ENCODE assay signal across 9 cellular contexts in the genomic region with DNA sequence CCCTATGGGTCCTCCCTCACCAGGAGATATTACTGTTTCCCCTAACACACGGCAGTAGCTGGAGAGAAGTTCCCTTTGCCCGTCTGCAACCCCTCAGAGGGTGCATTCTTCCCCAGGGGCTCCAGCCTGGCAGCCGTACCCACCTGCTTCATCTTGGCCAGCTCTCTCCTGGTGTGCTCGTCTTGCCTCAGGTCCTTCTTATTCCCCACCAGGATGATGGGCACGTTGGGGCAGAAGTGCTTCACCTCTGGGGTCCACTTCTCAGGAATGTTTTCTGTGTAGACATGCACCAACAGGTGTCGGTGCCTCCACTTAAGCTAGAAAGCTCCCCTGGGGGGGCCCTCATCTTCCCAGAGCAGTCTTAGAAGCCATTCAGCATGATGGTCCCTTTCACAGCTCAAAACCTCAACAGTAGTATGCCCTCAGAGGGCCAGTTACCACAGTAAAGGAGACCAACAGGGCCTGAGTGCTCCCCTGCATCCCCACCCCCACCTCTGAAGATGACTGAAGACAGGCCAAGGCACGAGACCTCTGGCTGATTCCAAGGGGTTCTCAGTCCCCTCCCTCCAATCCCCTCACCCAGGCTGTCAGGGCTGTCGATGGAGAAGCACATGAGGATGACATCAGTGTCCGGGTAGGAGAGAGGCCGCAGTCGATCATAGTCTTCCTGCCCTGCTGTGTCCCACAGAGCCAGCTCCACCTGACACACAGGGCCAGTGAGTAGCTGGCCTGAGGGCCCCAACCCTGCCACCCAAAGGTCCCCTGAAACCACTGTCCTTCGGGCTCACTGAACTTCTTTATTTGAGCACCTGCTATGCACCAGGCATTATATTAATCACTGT. TPM values are rescaled to one million over a fixed set of nuclear protein-coding genes. Genes with fewer than 3 reads are reported as not detected.
DNase-seq lines count a peak whose midpoint lies in the region; ATAC-seq and TF ChIP-seq lines count a peak whose summit lies in the region.
"Had no signal": no experiment of that assay in that cellular context is flagged by ENCODE, and none has a peak within 500 bp of the region (broad histone marks: within the 10 kb centered on the region; RNA-seq: fewer than 3 reads in every experiment).

No MANE protein-coding gene starts in this region.

- TF ChIP-seq POLR2A in adrenal gland (IDR thresholded peaks at IDR 0.05), result no peak

- CTCF ChIA-PET in activated CD8-positive, alpha-beta memory T cell treated with anti-CD3 and anti-CD28 coated beads, Interleukin-2, amount 10 ng/mL, durations not matched to agents 7 days and 5 days (lab: Charles Lee), result interaction anchor here (4.1 kb wide), 1 partner anchor 13 kb away, joined by 36 read pairs; a partner anchor contains a TSS

- H3K9ac ChIP-seq in mucosa of rectum (ENCODE audit: low read depth in 1 of 2, low read length in 2 of 2), result peak overlapping the region in 1 of 2 donors; percentile 36

- H3K4me1 ChIP-seq in adrenal gland (replicated peaks in 1 of 2) (peaks cover 48 to 76% of the 10 kb centered on the region in 2 donors), mucosa of rectum (ENCODE audit: control insufficient read depth in 2 of 2, insufficient read depth in 2 of 2, low read length in 2 of 2) (peaks cover 72 to 78% of the 10 kb centered on the region in 2 donors), thoracic aorta (ENCODE audit: control insufficient read depth in 1 of 2, low read depth in 2 of 2) (peaks cover 20 to 71% of the 10 kb centered on the region in 2 donors)

- H3K4me1 Mint-ChIP-seq in activated CD8-positive, alpha-beta memory T cell treated with anti-CD3 and anti-CD28 coated beads, Interleukin-2, amount 10 ng/mL, durations not matched to agents 7 days and 5 days, result peaks cover 60% of the 10 kb centered on the region
- peaks cover 68 to 91% of the 10 kb centered on the region in 2 donors for H3K4me1 Mint-ChIP-seq in stimulated activated naive B cell treated with anti-CD40 and anti-IgM and Interleukin-4, amounts not matched to agents 10 μg/mL and 1 μg/mL and 100 μg/mL, for 72 hours

- TF ChIP-seq CTCF in adrenal gland (IDR thresholded peaks at IDR 0.05) (no peak), thoracic aorta (IDR thresholded peaks at IDR 0.05) (no peak)

- H3K27ac ChIP-seq in adrenal gland, result peak overlapping the region in 3 of 5 donors; percentile 16 to 95 (median 88)
- H3K27ac ChIP-seq in mucosa of rectum (ENCODE audit: low read depth in 2 of 2, low read length in 2 of 2), result peak overlapping the region; percentile 5 to 82
- peak overlapping the region; percentile 72 to 87 for H3K27ac ChIP-seq in thoracic aorta
- H3K27ac ChIP-seq: neutrophil had no signal

- peaks cover 1% of the 10 kb centered on the region for H3K27me3 Mint-ChIP-seq in activated CD8-positive, alpha-beta memory T cell treated with anti-CD3 and anti-CD28 coated beads, Interleukin-2, amount 10 ng/mL, durations not matched to agents 7 days and 5 days
- H3K27me3 Mint-ChIP-seq in stimulated activated naive B cell treated with anti-CD40 and anti-IgM and Interleukin-4, amounts not matched to agents 10 μg/mL and 1 μg/mL and 100 μg/mL, for 72 hours, result no peaks in the 10 kb centered on the region

- no peak overlapping the region for H3K4me3 Mint-ChIP-seq in activated CD8-positive, alpha-beta memory T cell treated with anti-CD3 and anti-CD28 coated beads, Interleukin-2, amount 10 ng/mL, durations not matched to agents 7 days and 5 days
- no peak overlapping the region for H3K4me3 Mint-ChIP-seq in stimulated activated naive B cell treated with anti-CD40 and anti-IgM and Interleukin-4, amounts not matched to agents 10 μg/mL and 1 μg/mL and 100 μg/mL, for 72 hours

- peaks cover 23% of the 10 kb centered on the region for H3K36me3 Mint-ChIP-seq in activated CD8-positive, alpha-beta memory T cell treated with anti-CD3 and anti-CD28 coated beads, Interleukin-2, amount 10 ng/mL, durations not matched to agents 7 days and 5 days
- peaks cover 11 to 23% of the 10 kb centered on the region in 2 donors for H3K36me3 Mint-ChIP-seq in stimulated activated naive B cell treated with anti-CD40 and anti-IgM and Interleukin-4, amounts not matched to agents 10 μg/mL and 1 μg/mL and 100 μg/mL, for 72 hours

- H3K9me3 ChIP-seq in adrenal gland (replicated peaks in 1 of 3), result no peaks in the 10 kb centered on the region
- no peaks in the 10 kb centered on the region for H3K9me3 ChIP-seq in mucosa of rectum (ENCODE audit: control insufficient read depth in 2 of 2, low read length in 2 of 2)
- no peaks in the 10 kb centered on the region for H3K9me3 ChIP-seq in thoracic aorta
- H3K9me3 ChIP-seq: neutrophil had no signal

- H3K36me3 ChIP-seq in adrenal gland (replicated peaks in 1 of 2) (peaks cover 0 to 47% of the 10 kb centered on the region in 2 donors), mucosa of rectum (ENCODE audit: control insufficient read depth in 2 of 2, insufficient read depth in 2 of 2, low read length in 2 of 2) (peaks cover 28 to 41% of the 10 kb centered on the region in 2 donors), thoracic aorta (peaks cover 26% of the 10 kb centered on the region)
- H3K36me3 ChIP-seq: neutrophil had no signal

- H3K27me3 ChIP-seq in adrenal gland (no peaks in the 10 kb centered on the region), mucosa of rectum (ENCODE audit: control insufficient read depth in 2 of 2, insufficient read depth in 2 of 2, low read length in 2 of 2) (no peaks in the 10 kb centered on the region), thoracic aorta (replicated peaks; ENCODE audit: insufficient read depth) (no peaks in the 10 kb centered on the region)

- intact Hi-C loops in adrenal gland (cut with DNase I), result no loop called here

- H3K4me3 ChIP-seq in adrenal gland (no peak overlapping the region), mucosa of rectum (ENCODE audit: low read length in 2 of 2) (no peak overlapping the region), thoracic aorta (no peak overlapping the region)

- no peak for ATAC-seq in activated CD8-positive, alpha-beta memory T cell treated with anti-CD3 and anti-CD28 coated beads, Interleukin-2, amount 10 ng/mL, durations not matched to agents 7 days and 5 days
- ATAC-seq in thoracic aorta (ENCODE audit: insufficient number of reproducible peaks, low FRiP score, low read depth), result no peak
- no peak for ATAC-seq in stimulated activated naive B cell treated with anti-CD40 and anti-IgM and Interleukin-4, amounts not matched to agents 10 μg/mL and 1 μg/mL and 100 μg/mL, for 72 hours (replicated peaks)

- H3K27ac Mint-ChIP-seq in activated CD8-positive, alpha-beta memory T cell treated with anti-CD3 and anti-CD28 coated beads, Interleukin-2, amount 10 ng/mL, durations not matched to agents 7 days and 5 days, result peak overlapping the region; percentile 82
- H3K27ac Mint-ChIP-seq in stimulated activated naive B cell treated with anti-CD40 and anti-IgM and Interleukin-4, amounts not matched to agents 10 μg/mL and 1 μg/mL and 100 μg/mL, for 72 hours, result no peak overlapping the region

- DNase-seq in activated CD8-positive, alpha-beta memory T cell treated with anti-CD3 and anti-CD28 coated beads, Interleukin-2, amount 10 ng/mL, durations not matched to agents 7 days and 5 days, result no peak
- no peak for DNase-seq in activated CD8-positive, alpha-beta memory T cell treated with anti-CD3 and anti-CD28 coated beads, Interleukin-2, amount 50 U/mL, for 48 hours
- DNase-seq in adrenal gland (peak in 1 of 7 donors; percentile 8), thoracic aorta (ENCODE audit: low spot score) (no peak), COLO829 (ENCODE audit: low spot score) (no peak), HCEC 1CT (no peak)
- DNase-seq in stimulated activated naive B cell treated with anti-CD40 and anti-IgM and Interleukin-4, amounts not matched to agents 10 μg/mL and 1 μg/mL and 100 μg/mL, for 72 hours, result no peak

- H3K9me3 Mint-ChIP-seq in activated CD8-positive, alpha-beta memory T cell treated with anti-CD3 and anti-CD28 coated beads, Interleukin-2, amount 10 ng/mL, durations not matched to agents 7 days and 5 days (ENCODE audit: low read depth), result no peaks in the 10 kb centered on the region
- H3K9me3 Mint-ChIP-seq in stimulated activated naive B cell treated with anti-CD40 and anti-IgM and Interleukin-4, amounts not matched to agents 10 μg/mL and 1 μg/mL and 100 μg/mL, for 72 hours, result no peaks in the 10 kb centered on the region

- WGBS in adrenal gland, 4 donors, result 67 to 71% (median 69%) methylated on average over 11 to 12 of the region's 12 CpGs

RNA-seq across cellular contexts. Expression of a gene that starts 4.3 kb away (rescaled TPM):
- 100 to 1,000 TPM; 105 to 130 TPM for total RNA-seq in activated CD8-positive, alpha-beta memory T cell treated with anti-CD3 and anti-CD28 coated beads, Interleukin-2, amount 10 ng/mL, durations not matched to agents 7 days and 5 days
- total RNA-seq in adrenal gland (100 to 1,000 TPM; 191 to 374 (median 235) TPM), thoracic aorta (100 to 1,000 TPM; 297 to 378 TPM)
- polyA plus RNA-seq in adrenal gland, result 100 to 1,000 TPM; 186 to 242 (median 238) TPM

RNA-seq across cellular contexts. Expression of a gene that starts 12.5 kb away (rescaled TPM):
- total RNA-seq in activated CD8-positive, alpha-beta memory T cell treated with anti-CD3 and anti-CD28 coated beads, Interleukin-2, amount 10 ng/mL, durations not matched to agents 7 days and 5 days, result under 1 TPM in 1 of 2 experiments, not detected in 1; 0.26 TPM
- total RNA-seq in adrenal gland (1 to 10 TPM in 3 of 8 donors, under 1 TPM in 4, not detected in 1; 0.31 to 4.7 (median 0.61) TPM), thoracic aorta (1 to 10 TPM; 2.3 to 2.7 TPM)
- 1 to 10 TPM; 1.7 to 5.1 (median 2.7) TPM for polyA plus RNA-seq in adrenal gland

RNA-seq across cellular contexts. Expression of a gene that starts 28.2 kb away (rescaled TPM):
- 100 to 1,000 TPM; 112 to 171 TPM for total RNA-seq in activated CD8-positive, alpha-beta memory T cell treated with anti-CD3 and anti-CD28 coated beads, Interleukin-2, amount 10 ng/mL, durations not matched to agents 7 days and 5 days
- total RNA-seq in adrenal gland, result 10 to 100 TPM; 39.1 to 86.7 (median 58.1) TPM
- polyA plus RNA-seq in adrenal gland, result 100 to 1,000 TPM in 2 of 3 donors, 10 to 100 TPM in 1; 43.7 to 372 (median 242) TPM
- total RNA-seq in thoracic aorta, result 10 to 100 TPM; 28.3 to 31.9 TPM
